3 cellular contexts compared by ENCODE assay signal in the genomic region with DNA sequence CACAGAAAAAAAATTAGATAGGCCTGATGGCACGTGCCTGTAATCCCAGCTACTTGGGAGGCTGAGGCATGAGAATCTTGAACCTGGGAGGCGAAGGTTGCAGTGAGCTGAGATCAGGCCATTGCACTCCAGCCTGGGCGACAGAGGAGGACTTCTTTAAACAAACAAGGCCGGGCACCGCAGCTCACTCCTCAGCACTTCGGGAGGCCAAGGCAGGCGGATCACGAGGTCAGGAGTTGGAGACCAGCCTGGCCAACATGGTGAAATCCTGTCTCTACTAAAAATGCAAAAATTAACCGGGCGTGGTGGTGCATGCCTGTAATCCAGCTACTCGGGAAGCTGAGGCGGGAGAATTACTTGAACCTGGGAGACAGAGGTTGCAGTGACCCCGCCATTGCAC. TPM values are rescaled to one million over a fixed set of nuclear protein-coding genes. Genes with fewer than 3 reads are reported as not detected.
"Had no signal": no experiment of that assay in that cellular context is flagged by ENCODE, and none has a peak within 500 bp of the region (broad histone marks: within the 10 kb centered on the region; RNA-seq: fewer than 3 reads in every experiment).

No MANE protein-coding gene starts in this region.

RNA-seq across cellular contexts. Expression of a gene that starts 43.9 kb away (rescaled TPM):
- total RNA-seq: activated CD8-positive, alpha-beta memory T cell treated with anti-CD3 and anti-CD28 coated beads for 36 hours; ascending aorta; SJCRH30 had no signal
